ENCODE assay signal across 18 cellular contexts in genomic region chr13:24745861-24746617, GRCh38. TPM values are rescaled to one million over a fixed set of nuclear protein-coding genes. Genes with fewer than 3 reads are reported as not detected.
A peak's percentile ranks its signal among the peaks of the same experiment; 100 is the strongest.
DNase-seq lines count a peak whose midpoint lies in the region; ATAC-seq, FAIRE-seq and TF ChIP-seq lines count a peak whose summit lies in the region.
"Had no signal": no experiment of that assay in that cellular context is flagged by ENCODE, and none has a peak within 500 bp of the region (broad histone marks: within the 10 kb centered on the region; RNA-seq: fewer than 3 reads in every experiment).

No MANE protein-coding gene starts in this region.

- TF ChIP-seq POLR2A in HepG2 (IDR thresholded peaks at IDR 0.05; ENCODE audit: insufficient read depth in 1 of 2, low read depth in 2 of 2, low read length in 2 of 2) (no peak), right lobe of liver (IDR thresholded peaks at IDR 0.05) (no peak), GM12878 (IDR thresholded peaks at IDR 0.05; ENCODE audit: low read depth, low read length) (no peak)

- RAD21 ChIA-PET in GM12878 (lab: Charles Lee; ENCODE audit: unreplicated experiment), result no interaction called here

- H3K36me3 ChIP-seq in HepG2 (replicated peaks in 1 of 2; ENCODE audit: control insufficient read depth in 1 of 2, insufficient read depth in 2 of 2, low read length in 2 of 2), result no peaks in the 10 kb centered on the region
- no peaks in the 10 kb centered on the region for H3K36me3 ChIP-seq in right lobe of liver
- H3K36me3 ChIP-seq in GM12878 (ENCODE audit: control insufficient read depth in 2 of 2, insufficient read depth in 2 of 2, low read length in 1 of 2), result no peaks in the 10 kb centered on the region
- no peaks in the 10 kb centered on the region for H3K36me3 ChIP-seq in thoracic aorta
- H3K36me3 ChIP-seq: esophagus squamous epithelium, pancreas had no signal

- 48% methylated on average over 25 of the region's 70 CpGs for WGBS in HepG2 (ENCODE audit: low lambda C conversion rate)
- 0% methylated on average over 14 of the region's 70 CpGs for whole genome bisulfite sequencing in right lobe of liver (ENCODE audit: insufficient coverage, low coverage, low lambda C conversion rate, missing lambda C conversion rate)
- WGBS in GM12878 (ENCODE audit: insufficient coverage, insufficient replicate concordance, low lambda C conversion rate, missing lambda C conversion rate), result 33% methylated on average over 69 of the region's 70 CpGs

- TF ChIP-seq RAD21 in HepG2 (CRISPR knock-in tag; IDR thresholded peaks at IDR 0.05), result no peak
- TF ChIP-seq RAD21 in GM12878 (IDR thresholded peaks at IDR 0.05; ENCODE audit: insufficient read depth, low read depth, low read length), result no peak

- H3K36me3 Mint-ChIP-seq in memory B cell, result no peaks in the 10 kb centered on the region
- H3K36me3 Mint-ChIP-seq: activated naive CD4-positive, alpha-beta T cell treated with anti-CD3 and anti-CD28 coated beads, Interleukin-2, amount 50 U/mL, for 24 hours had no signal

- in situ Hi-C loops in HepG2 (cut with HindIII; ENCODE audit: extremely low pct_ligation_motif_present, low pct_unique_long_range_greater_than_20kb), result no loop called here
- in situ Hi-C loops in GM12878 (cut with MboI), result no loop called here

- H3K79me2 ChIP-seq in HepG2 (ENCODE audit: insufficient read depth, low read length) (no peaks in the 10 kb centered on the region), GM12878 (ENCODE audit: control insufficient read depth, insufficient read depth, low read length) (no peaks in the 10 kb centered on the region)

- H3K4me1 Mint-ChIP-seq in memory B cell, result peaks cover 6% of the 10 kb centered on the region

- TF ChIP-seq EP300 in HepG2 (IDR thresholded peaks at IDR 0.05; ENCODE audit: low read depth in 2 of 2, low read length in 2 of 2) (no peak), HepG2 (CRISPR knock-in tag; IDR thresholded peaks at IDR 0.05; ENCODE audit: borderline replicate concordance) (no peak), GM12878 (IDR thresholded peaks at IDR 0.05; ENCODE audit: borderline replicate concordance in 1 of 2, control insufficient read depth in 1 of 2, low read depth in 2 of 2, low read length in 2 of 2) (no peak)

- H4K20me1 ChIP-seq in HepG2 (ENCODE audit: insufficient read depth, low read length) (no peaks in the 10 kb centered on the region), GM12878 (ENCODE audit: control insufficient read depth, insufficient read depth) (no peaks in the 10 kb centered on the region)

- no peak overlapping the region for H3K9ac ChIP-seq in HepG2 (ENCODE audit: insufficient read depth, low read depth, low read length)
- no peak overlapping the region for H3K9ac ChIP-seq in GM12878 (ENCODE audit: control insufficient read depth, insufficient read depth, low read length)

- BruUV-seq in HepG2 (replicated peaks; lab: Mats Ljungman, UMichigan) (no TSS peak), GM12878 (replicated peaks; lab: Mats Ljungman, UMichigan) (no TSS peak)

- POLR2A ChIA-PET in HepG2 (lab: Yijun Ruan, JAX), result no interaction called here
- POLR2A ChIA-PET in GM12878 (lab: Charles Lee), result no interaction called here

- H3K27ac ChIP-seq in HepG2 (ENCODE audit: extremely low read length, insufficient read depth, low read length), result no peak overlapping the region
- no peak overlapping the region for H3K27ac ChIP-seq in right lobe of liver
- no peak overlapping the region for H3K27ac ChIP-seq in GM12878 (ENCODE audit: control insufficient read depth, insufficient read depth)
- H3K27ac ChIP-seq in thoracic aorta, result no peak overlapping the region
- H3K27ac ChIP-seq: esophagus squamous epithelium, pancreas had no signal

- no peak for TF ChIP-seq CTCF in HepG2 (CRISPR knock-in tag; IDR thresholded peaks at IDR 0.05)
- no peak for TF ChIP-seq CTCF in right lobe of liver (IDR thresholded peaks at IDR 0.05)
- no peak for TF ChIP-seq CTCF in GM12878 (IDR thresholded peaks at IDR 0.05 in 2 of 3, conservative IDR thresholded peaks at IDR 0.05 in 1 of 3; ENCODE audit: control insufficient read depth in 2 of 3, extremely low read depth in 1 of 3, insufficient read depth in 1 of 3, low read depth in 3 of 3, low read length in 3 of 3)
- TF ChIP-seq CTCF in thoracic aorta (IDR thresholded peaks at IDR 0.05), result no peak

- no peak for FAIRE-seq in HepG2 (lab: Jason Lieb, UNC)
- FAIRE-seq in GM12878 (lab: Jason Lieb, UNC), result no peak
- FAIRE-seq: GM12892, pancreas had no signal

- 0 out of 3 replicates have a peak, but pooled peaks have one; percentile 15 for ATAC-seq in HepG2
- ATAC-seq in right lobe of liver, result no peak
- ATAC-seq in GM12878, result peak; percentile 59
- ATAC-seq in memory B cell (ENCODE audit: low read depth), result no peak
- no peak for ATAC-seq in thoracic aorta (ENCODE audit: insufficient number of reproducible peaks, low FRiP score, low read depth)
- ATAC-seq in HG03139 (IDR thresholded peaks at IDR 0.05; ENCODE audit: unreplicated experiment), result no peak

- H3K4me3 ChIP-seq in HepG2 (replicated peaks in 1 of 3; ENCODE audit: insufficient read depth in 1 of 3, low read depth in 2 of 3, low read length in 3 of 3), result no peak overlapping the region
- H3K4me3 ChIP-seq in right lobe of liver, result no peak overlapping the region
- H3K4me3 ChIP-seq in GM12878, result no peak overlapping the region
- H3K4me3 ChIP-seq in thoracic aorta, result peak overlapping the region; percentile 53
- H3K4me3 ChIP-seq: pancreas had no signal

- H2AFZ ChIP-seq in HepG2 (ENCODE audit: low read length), result no peak overlapping the region
- no peak overlapping the region for H2AFZ ChIP-seq in GM12878 (ENCODE audit: control insufficient read depth, low read depth, low read length)

- H3K4me1 ChIP-seq in HepG2 (ENCODE audit: insufficient read depth, low read length) (no peaks in the 10 kb centered on the region), right lobe of liver (peaks cover 0 to 14% (median 0%) of the 10 kb centered on the region in 4 donors), GM12878 (ENCODE audit: control insufficient read depth, insufficient read depth, low read length) (no peaks in the 10 kb centered on the region), thoracic aorta (ENCODE audit: control insufficient read depth in 1 of 2, low read depth in 2 of 2) (peaks cover 6 to 24% of the 10 kb centered on the region in 2 donors)
- H3K4me1 ChIP-seq: pancreas had no signal

- H3K27me3 ChIP-seq in HepG2 (ENCODE audit: control insufficient read depth in 1 of 2, insufficient read depth in 2 of 2, low read length in 2 of 2) (peaks cover 2 to 21% of the 10 kb centered on the region in 2 experiments; a peak in 3 of 5 replicates), right lobe of liver (no peaks in the 10 kb centered on the region), GM12878 (replicated peaks in 1 of 2; ENCODE audit: control insufficient read depth in 2 of 2, insufficient read depth in 2 of 2, low read length in 1 of 2) (peaks cover 10 to 24% of the 10 kb centered on the region in 2 experiments), thoracic aorta (replicated peaks; ENCODE audit: insufficient read depth) (no peaks in the 10 kb centered on the region)

- no peaks in the 10 kb centered on the region for H3K9me3 Mint-ChIP-seq in memory B cell
- H3K9me3 Mint-ChIP-seq: activated naive CD4-positive, alpha-beta T cell treated with anti-CD3 and anti-CD28 coated beads, Interleukin-2, amount 50 U/mL, for 24 hours had no signal

- H3K4me2 ChIP-seq in HepG2 (ENCODE audit: low read depth, low read length) (no peak overlapping the region), GM12878 (ENCODE audit: control insufficient read depth, insufficient read depth) (no peak overlapping the region; the same call in 1 of the 2 replicates)

- H3K27ac Mint-ChIP-seq in memory B cell, result no peak overlapping the region
- H3K27ac Mint-ChIP-seq: activated naive CD4-positive, alpha-beta T cell treated with anti-CD3 and anti-CD28 coated beads, Interleukin-2, amount 50 U/mL, for 24 hours had no signal

- H3K4me3 Mint-ChIP-seq in memory B cell, result peak overlapping the region; percentile 39
- H3K4me3 Mint-ChIP-seq: activated naive CD4-positive, alpha-beta T cell treated with anti-CD3 and anti-CD28 coated beads, Interleukin-2, amount 50 U/mL, for 24 hours had no signal

- H3K27me3 Mint-ChIP-seq in memory B cell, result peaks cover 19% of the 10 kb centered on the region

- intact Hi-C loops in HepG2 (cut with micrococcal nuclease; ENCODE audit: unreplicated experiment) (no loop called here), right lobe of liver (cut with DNase I) (no loop called here), GM12878 (cut with micrococcal nuclease; ENCODE audit: unreplicated experiment) (loop anchor here (10.0 kb wide), 1 partner anchor 249 kb away; no protein-coding TSS in a partner anchor)

- SMC1A ChIA-PET in GM12878 (lab: Charles Lee; ENCODE audit: uncharacterized antibody, unreplicated experiment), result no interaction called here

- no peak for DNase-seq in HepG2 (ENCODE audit: low spot score)
- no peak for DNase-seq in right lobe of liver
- no peak for DNase-seq in GM12878 (ENCODE audit: low read depth, low spot score)
- no peak for DNase-seq in memory B cell (ENCODE audit: low spot score in 2 of 2)
- DNase-seq in thoracic aorta (ENCODE audit: low spot score), result no peak
- no peak for DNase-seq in NCI-H82 (lab: John Stamatoyannopoulos, UW)
- no peak for DNase-seq in mucosa of gallbladder (ENCODE audit: low spot score)
- DNase-seq: DMS79, esophagus squamous epithelium, Karpas-422, midbrain, NCI-H1694 had no signal

- CTCF ChIA-PET in HepG2 (lab: Yijun Ruan, JAX; ENCODE audit: low intra/inter-chr PET ratio, low total read pairs) (no interaction called here), GM12878 (lab: Yijun Ruan, JAX) (no interaction called here)

- no peaks in the 10 kb centered on the region for H3K9me3 ChIP-seq in HepG2 (ENCODE audit: low read length)
- H3K9me3 ChIP-seq in right lobe of liver, result no peaks in the 10 kb centered on the region
- H3K9me3 ChIP-seq in GM12878 (replicated peaks; ENCODE audit: control insufficient read depth, insufficient read depth, low read length), result no peaks in the 10 kb centered on the region
- H3K9me3 ChIP-seq in thoracic aorta, result no peaks in the 10 kb centered on the region
- H3K9me3 ChIP-seq: esophagus squamous epithelium, pancreas had no signal

RNA-seq across cellular contexts. Expression of gene RNF17, which starts 17.9 kb away (rescaled TPM):
- total RNA-seq in HepG2 (2016; rRNA removed; fragmentation: Illumina TruSeq; extraction: Trizol), result not detected in 2 replicates
- not detected in 2 replicates for total RNA-seq in HepG2 (2016; cell fraction: cytosol; rRNA removed; fragmentation: Illumina TruSeq; extraction: Trizol; ENCODE audit: low read depth)
- not detected in 2 replicates for total RNA-seq in HepG2 (2016; cell fraction: insoluble cytoplasmic fraction; rRNA removed; fragmentation: Illumina TruSeq; extraction: Trizol)
- not detected in 2 replicates for total RNA-seq in HepG2 (2016; cell fraction: membrane; rRNA removed; fragmentation: Illumina TruSeq; extraction: Trizol)
- not detected in 2 replicates for total RNA-seq in HepG2 (2016; cell fraction: nucleus; rRNA removed; fragmentation: Illumina TruSeq; extraction: Trizol)
- polyA plus RNA-seq in HepG2 (2011; rRNA removed), result not detected in 2 replicates
- not detected in 2 replicates for polyA plus RNA-seq in HepG2 (2011; cell fraction: cytosol; rRNA removed)
- polyA plus RNA-seq in HepG2 (2011; cell fraction: nucleus; rRNA removed), result not detected in 2 replicates
- not detected in 2 replicates for polyA plus RNA-seq in HepG2 (2012)
- polyA plus RNA-seq in HepG2 (2016; cell fraction: cytosol; fragmentation: Illumina TruSeq; extraction: Trizol; ENCODE audit: low read depth), result not detected in 2 replicates
- not detected in 2 replicates for polyA plus RNA-seq in HepG2 (2016; cell fraction: insoluble cytoplasmic fraction; fragmentation: Illumina TruSeq; extraction: Trizol; ENCODE audit: low read depth)
- not detected in 2 replicates for polyA plus RNA-seq in HepG2 (2016; cell fraction: membrane; fragmentation: Illumina TruSeq; extraction: Trizol; ENCODE audit: low read depth)
- polyA plus RNA-seq in HepG2 (2016; cell fraction: nucleus; fragmentation: Illumina TruSeq; extraction: Trizol; ENCODE audit: insufficient read depth, low read depth), result not detected in 2 replicates
- not detected in 2 replicates for polyA minus RNA-seq in HepG2 (2011; rRNA and poly(A)+ RNA removed; ENCODE audit: low replicate concordance)
- polyA minus RNA-seq in HepG2 (2011; cell fraction: cytosol; rRNA and poly(A)+ RNA removed), result not detected in 2 replicates
- polyA minus RNA-seq in HepG2 (2011; cell fraction: nucleus; rRNA and poly(A)+ RNA removed), result not detected in 2 replicates
- total RNA-seq in right lobe of liver, result not detected
- not detected in 2 replicates for total RNA-seq in GM12878 (2013; cell fraction: nucleolus; rRNA removed)
- total RNA-seq in GM12878 (2014; rRNA removed), result not detected in 2 replicates
- total RNA-seq in GM12878 (2014; rRNA removed; fragmentation: Illumina TruSeq; extraction: Trizol), result not detected in 2 replicates
- not detected in 2 replicates for total RNA-seq in GM12878 (2021)
- not detected for polyA plus RNA-seq in GM12878 (2011; ENCODE audit: low read depth)
- not detected in 2 replicates for polyA plus RNA-seq in GM12878 (2011; rRNA removed)
- polyA plus RNA-seq in GM12878 (2011; cell fraction: cytosol; rRNA removed), result not detected in 2 replicates
- not detected in 2 replicates for polyA plus RNA-seq in GM12878 (2011; cell fraction: nucleus; rRNA removed)
- polyA plus RNA-seq in GM12878 (2012), result not detected in 2 replicates
- not detected in 2 replicates for polyA plus RNA-seq in GM12878 (2014; fragmentation: Illumina TruSeq; extraction: Trizol)
- not detected for polyA plus RNA-seq in GM12878 (2014; fragmentation: Nextera tagmentation; extraction: Ambion mirVana)
- polyA plus RNA-seq in GM12878 (2014; rRNA removed), result not detected in 2 replicates
- not detected for polyA plus RNA-seq in GM12878 (2016; fragmentation: Nextera tagmentation; extraction: Ambion mirVana)
- not detected in 2 replicates for polyA minus RNA-seq in GM12878 (2011; rRNA and poly(A)+ RNA removed)
- not detected in 2 replicates for polyA minus RNA-seq in GM12878 (2011; cell fraction: cytosol; rRNA and poly(A)+ RNA removed)
- not detected in 2 replicates for polyA minus RNA-seq in GM12878 (2011; cell fraction: nucleus; rRNA and poly(A)+ RNA removed)
- not detected for total RNA-seq in thoracic aorta
- total RNA-seq in mucosa of gallbladder, result not detected
- total RNA-seq: NCI-H460, pancreas, ureter had no signal
- polyA plus RNA-seq: pancreas had no signal

Comparison
In these comparisons a context has a peak if more than half of its experiments do, and no peak if none do; other contexts are left out.
1. ATAC-seq: peak in HepG2 (single experiment) and GM12878 (single experiment); none in right lobe of liver (0 of 4), memory B cell (single experiment), thoracic aorta (single experiment) and HG03139 (single experiment).